ENCODE assay signal across 8 cellular contexts in the genomic region with DNA sequence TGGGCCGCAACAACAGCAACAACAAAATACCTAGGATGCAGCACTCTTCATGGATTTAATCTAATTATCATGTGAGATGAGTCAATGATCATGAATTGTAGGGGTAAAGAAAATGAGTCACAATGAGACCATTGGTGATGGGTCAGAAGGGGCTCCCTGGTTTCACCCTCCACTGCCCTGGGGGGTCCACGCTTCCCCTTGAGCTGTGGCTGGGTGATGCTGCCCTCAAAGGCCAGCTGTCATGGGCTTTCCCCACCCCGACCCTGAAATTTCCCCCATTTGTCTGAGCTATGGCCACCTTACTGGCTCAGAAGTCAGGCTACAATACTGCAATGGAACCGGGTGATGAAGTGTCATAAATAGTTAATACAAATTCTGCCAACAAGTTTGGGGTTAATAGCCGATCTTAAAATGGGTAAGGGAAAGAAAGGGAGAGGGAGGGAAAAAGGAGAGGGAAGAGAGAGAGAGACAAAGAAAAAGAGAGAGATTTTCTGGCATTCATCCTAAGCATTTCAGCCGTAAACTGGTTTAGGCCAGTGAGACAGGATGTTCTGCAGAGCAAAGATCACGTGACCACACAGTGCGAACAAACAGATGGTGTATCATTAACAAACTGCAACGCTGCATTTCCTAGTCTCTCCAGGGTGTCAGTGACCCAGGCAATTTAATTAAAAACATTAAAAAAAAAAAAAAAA.
DNase-seq lines count a peak whose midpoint lies in the region; ATAC-seq and TF ChIP-seq lines count a peak whose summit lies in the region.

No MANE protein-coding gene starts in this region.

- H3K9me3 ChIP-seq in DND-41 (ENCODE audit: insufficient read depth, low read length, severe bottlenecking) (no peaks in the 10 kb centered on the region), neuron (ENCODE audit: low read length) (peaks cover 2% of the 10 kb centered on the region)

- H3K27me3 ChIP-seq in DND-41 (ENCODE audit: insufficient read depth, low read length, poor library complexity) (no peaks in the 10 kb centered on the region), neuron (ENCODE audit: insufficient read depth, low read length) (no peaks in the 10 kb centered on the region)

- H3K36me3 ChIP-seq in DND-41 (ENCODE audit: insufficient read depth, low read length) (no peaks in the 10 kb centered on the region), neuron (ENCODE audit: insufficient read depth, low read length) (no peaks in the 10 kb centered on the region)

- H3K4me2 ChIP-seq in DND-41 (ENCODE audit: insufficient read depth, low read length): no peak overlapping the region; the same call in 1 of the 2 replicates

- H3K79me2 ChIP-seq in DND-41 (ENCODE audit: insufficient read depth, low read length): no peaks in the 10 kb centered on the region

- H3K4me1 ChIP-seq in DND-41 (ENCODE audit: insufficient read depth, low read length): peaks cover 12% of the 10 kb centered on the region
- peaks cover 11% of the 10 kb centered on the region for H3K4me1 ChIP-seq in neuron (ENCODE audit: insufficient read depth, low read length)

- no peaks in the 10 kb centered on the region for H4K20me1 ChIP-seq in DND-41 (ENCODE audit: insufficient read depth, low read length)

- TF ChIP-seq CTCF in DND-41 (IDR thresholded peaks at IDR 0.05; ENCODE audit: borderline replicate concordance, extremely low read depth, low read length, poor library complexity, severe bottlenecking) (no peak), fibroblast of mammary gland (conservative IDR thresholded peaks at IDR 0.05; ENCODE audit: control insufficient read depth, insufficient read depth, low read depth, low read length) (no peak)

- peak overlapping the region; percentile 51 for H2AFZ ChIP-seq in DND-41 (ENCODE audit: low read depth, low read length)
- H2AFZ ChIP-seq in neuron (ENCODE audit: low read depth, low read length): peak overlapping the region; percentile 15

- peak; percentile 95 for ATAC-seq in DND-41 (ENCODE audit: insufficient read depth, low read depth)

- DNase-seq in DND-41 (peak; percentile 71), HCEC 1CT (peak; percentile 94), NCI-H2171 treated with DMSO at 0.1 percent for 48 hours (lab: John Stamatoyannopoulos, UW) (peak; percentile 97), activated T-cell treated with anti-CD3 and anti-CD28 coated beads for 24 hours (ENCODE audit: low read depth) (peak; percentile 36), fibroblast of mammary gland (ENCODE audit: low read depth) (peak; percentile 94), GDM1 (lab: John Stamatoyannopoulos, UW) (no peak)
- DNase-seq in effector CD8-positive, alpha-beta T cell (lab: John Stamatoyannopoulos, UW): no peak

- no peak overlapping the region for H3K4me3 ChIP-seq in DND-41 (ENCODE audit: low read depth in 1 of 2, low read length in 2 of 2)
- no peak overlapping the region for H3K4me3 ChIP-seq in fibroblast of mammary gland (ENCODE audit: control insufficient read depth, low read depth, low read length)
- no peak overlapping the region for H3K4me3 ChIP-seq in neuron (ENCODE audit: low read length)

- peak overlapping the region; percentile 58 for H3K27ac ChIP-seq in DND-41 (ENCODE audit: low read length)

- no peak overlapping the region; the same call in 1 of the 2 replicates for H3K9ac ChIP-seq in DND-41 (ENCODE audit: low read depth, low read length)

Comparison
In these comparisons a context has a peak if more than half of its experiments do, and no peak if none do; other contexts are left out.
1. DNase-seq: peak in DND-41 (single experiment), HCEC 1CT (single experiment), NCI-H2171 treated with DMSO at 0.1 percent for 48 hours (single experiment), activated T-cell treated with anti-CD3 and anti-CD28 coated beads for 24 hours (single experiment) and fibroblast of mammary gland (single experiment); none in effector CD8-positive, alpha-beta T cell (single experiment) and GDM1 (single experiment).